In genomic region chr3:112127522-112128494, GRCh38 we compare ENCODE assay signal across 14 cellular contexts. TPM values are rescaled to one million over a fixed set of nuclear protein-coding genes. Genes with fewer than 3 reads are reported as not detected.
A peak's percentile ranks its signal among the peaks of the same experiment; 100 is the strongest.
DNase-seq lines count a peak whose midpoint lies in the region; ATAC-seq and TF ChIP-seq lines count a peak whose summit lies in the region.
"Had no signal": no experiment of that assay in that cellular context is flagged by ENCODE, and none has a peak within 500 bp of the region (broad histone marks: within the 10 kb centered on the region; RNA-seq: fewer than 3 reads in every experiment).

No MANE protein-coding gene starts in this region.

- H3K36me3 ChIP-seq in PC-3 (ENCODE audit: low read depth, low read length) (no peaks in the 10 kb centered on the region), hepatocyte (replicated peaks; ENCODE audit: insufficient read depth, low read depth) (no peaks in the 10 kb centered on the region)

- no peak overlapping the region for H3K9ac ChIP-seq in PC-3 (ENCODE audit: low read length)

- H3K9me3 Mint-ChIP-seq in naive B cell: no peaks in the 10 kb centered on the region

- H3K27me3 ChIP-seq in PC-3 (ENCODE audit: low read length) (no peaks in the 10 kb centered on the region), hepatocyte (no peaks in the 10 kb centered on the region)
- H3K27me3 ChIP-seq: stomach had no signal

- TF ChIP-seq CTCF in GM12875 (IDR thresholded peaks at IDR 0.05; ENCODE audit: borderline replicate concordance, insufficient read depth, low read depth, low read length): no peak
- no peak for TF ChIP-seq CTCF in VCaP (conservative IDR thresholded peaks at IDR 0.05)
- no peak for TF ChIP-seq CTCF in PC-3 (conservative IDR thresholded peaks at IDR 0.05; ENCODE audit: low read depth, low read length)
- no peak for TF ChIP-seq CTCF in hepatocyte (IDR thresholded peaks at IDR 0.05; ENCODE audit: poor library complexity)

- H3K27ac Mint-ChIP-seq in naive B cell: peak overlapping the region; percentile 91 to 99 (median 96)

- H3K79me2 ChIP-seq in PC-3 (ENCODE audit: low read length) (no peaks in the 10 kb centered on the region), hepatocyte (no peaks in the 10 kb centered on the region)

- H3K4me2 ChIP-seq in PC-3 (ENCODE audit: low read length) (no peak overlapping the region), hepatocyte (no peak overlapping the region)

- no peaks in the 10 kb centered on the region for H3F3A ChIP-seq in PC-3 (ENCODE audit: low read length, unreplicated experiment)

- ATAC-seq in HG02610 (IDR thresholded peaks at IDR 0.05; ENCODE audit: unreplicated experiment): peak; percentile 36
- ATAC-seq in naive B cell (ENCODE audit: low read depth in 2 of 2): peak; percentile 21 to 25
- ATAC-seq in PC-3: no peak
- no peak for ATAC-seq in GM18873 (IDR thresholded peaks at IDR 0.05; ENCODE audit: low FRiP score, unreplicated experiment)
- ATAC-seq in GM19023 (IDR thresholded peaks at IDR 0.05; ENCODE audit: unreplicated experiment): no peak

- intact Hi-C loops in PC-3 (cut with micrococcal nuclease): no loop called here

- H3K4me3 ChIP-seq in GM12875 (ENCODE audit: low read depth, low read length) (peak overlapping the region; percentile 26), PC-3 (ENCODE audit: low read length) (no peak overlapping the region), hepatocyte (no peak overlapping the region)
- H3K4me3 ChIP-seq: stomach had no signal

- H3K27ac ChIP-seq in VCaP: peak overlapping the region; percentile 72; the same call in 1 of the 2 replicates
- H3K27ac ChIP-seq in PC-3 (ENCODE audit: low read length): no peak overlapping the region
- H3K27ac ChIP-seq in hepatocyte: no peak overlapping the region
- H3K27ac ChIP-seq: stomach had no signal

- H3K36me3 Mint-ChIP-seq in naive B cell: peaks cover 14 to 35% of the 10 kb centered on the region in 2 donors

- H3K4me1 ChIP-seq in PC-3 (ENCODE audit: insufficient read depth, low read length): no peaks in the 10 kb centered on the region
- H3K4me1 ChIP-seq in hepatocyte (ENCODE audit: insufficient read depth): peaks cover 3% of the 10 kb centered on the region

- no TSS peak for BruUV-seq in PC-3 (replicated peaks; lab: Mats Ljungman, UMichigan)

- no peaks in the 10 kb centered on the region for H3K9me3 ChIP-seq in PC-3 (ENCODE audit: low read length)
- H3K9me3 ChIP-seq in hepatocyte (ENCODE audit: low read depth): no peaks in the 10 kb centered on the region
- H3K9me3 ChIP-seq: stomach had no signal

- CTCF ChIA-PET in PC-3 (lab: Charles Lee): interaction anchor here (0.9 kb wide), 1 partner anchor 16 kb away, joined by 4 read pairs; no protein-coding TSS in a partner anchor

- H4K20me1 ChIP-seq in PC-3 (ENCODE audit: low read length) (no peaks in the 10 kb centered on the region), hepatocyte (ENCODE audit: insufficient read depth, poor library complexity, severe bottlenecking) (no peaks in the 10 kb centered on the region)

- H3K9me2 ChIP-seq in PC-3 (replicated peaks; ENCODE audit: low read length) (no peaks in the 10 kb centered on the region), hepatocyte (replicated peaks; ENCODE audit: insufficient read depth) (no peaks in the 10 kb centered on the region)

- peak overlapping the region; percentile 10 to 72 (median 56) for H3K4me3 Mint-ChIP-seq in naive B cell

- DNase-seq in naive B cell (peak; percentile 50), PC-3 (no peak), hepatocyte (ENCODE audit: low spot score) (no peak)
- DNase-seq: NCI-H1417 treated with DMSO at 0.1 percent for 48 hours, OCI-M1, stomach had no signal

- H2AFZ ChIP-seq in PC-3 (ENCODE audit: low read length): no peak overlapping the region
- H2AFZ ChIP-seq in hepatocyte: no peak overlapping the region

- POLR2A ChIA-PET in PC-3 (lab: Charles Lee; ENCODE audit: unreplicated experiment): no interaction called here

- H3K4me1 Mint-ChIP-seq in naive B cell: peaks cover 76 to 93% (median 84%) of the 10 kb centered on the region in 3 donors

- no peaks in the 10 kb centered on the region for H3K27me3 Mint-ChIP-seq in naive B cell

- WGBS in hepatocyte (ENCODE audit: low lambda C conversion rate, missing lambda C conversion rate): 77% methylated on average over 10 of the region's 10 CpGs

RNA-seq across cellular contexts. Expression of gene GCSAM, which starts 5.2 kb away (rescaled TPM):
- 10 to 100 TPM; 24.3 to 84.9 (median 41.6) TPM for polyA plus RNA-seq in naive B cell (ENCODE audit: low read depth in 6 of 6)
- not detected in 2 replicates for total RNA-seq in PC-3 (2014; rRNA removed)
- not detected in 2 replicates for total RNA-seq in hepatocyte
- polyA plus RNA-seq in hepatocyte: 0.66 and 1.3 TPM in 2 replicates
- total RNA-seq: astrocyte, epithelial cell of proximal tubule, myocyte had no signal

RNA-seq across cellular contexts. Expression of gene C3orf52, which starts 41.6 kb away (rescaled TPM):
- polyA plus RNA-seq in naive B cell (ENCODE audit: low read depth in 6 of 6) (1 to 10 TPM in 1 of 6 donors, under 1 TPM in 4, not detected in 1; 0.23 to 1.1 (median 0.61) TPM), hepatocyte (9.3 and 16.3 TPM in 2 replicates)
- total RNA-seq in PC-3 (2014; rRNA removed) (14.8 and 16.7 TPM in 2 replicates), hepatocyte (14.6 and 20.7 TPM in 2 replicates)

Comparison
In these comparisons a context has a peak if more than half of its experiments do, and no peak if none do; other contexts are left out.
1. ATAC-seq: peak in HG02610 (single experiment) and naive B cell (2 of 2); none in PC-3 (single experiment), GM18873 (single experiment) and GM19023 (single experiment).